8 cellular contexts compared by ENCODE assay signal in the genomic region with DNA sequence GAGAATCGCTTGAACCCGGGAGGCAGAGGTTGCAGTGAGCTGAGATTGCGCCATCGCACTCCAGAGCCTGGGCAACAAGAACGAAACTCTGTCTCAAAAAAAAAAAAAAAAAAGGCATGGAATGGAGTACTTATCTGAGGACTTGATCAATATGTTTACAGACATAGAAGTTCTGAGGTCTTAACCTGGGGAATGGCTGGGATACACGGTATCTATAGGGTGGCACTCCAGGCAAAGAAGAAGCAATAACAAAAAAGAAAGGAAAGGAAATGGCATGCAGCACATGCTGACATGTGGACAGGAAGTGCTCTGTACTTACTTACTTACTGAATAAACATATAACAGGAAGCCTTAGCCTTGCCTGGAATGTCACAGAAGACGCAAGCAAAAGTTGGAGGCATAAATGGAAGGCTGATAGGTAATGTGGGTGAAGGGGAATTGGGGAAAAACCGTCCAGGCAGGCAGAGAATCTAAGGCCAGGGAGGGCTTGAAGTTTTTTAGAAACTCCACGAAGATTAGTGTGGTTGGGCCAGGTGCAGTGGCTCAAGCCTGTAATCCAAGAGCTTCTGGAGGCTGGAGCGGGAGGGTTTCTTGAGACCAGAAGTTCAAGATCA. TPM values are rescaled to one million over a fixed set of nuclear protein-coding genes. Genes with fewer than 3 reads are reported as not detected.
DNase-seq lines count a peak whose midpoint lies in the region; ATAC-seq, FAIRE-seq and TF ChIP-seq lines count a peak whose summit lies in the region.

No MANE protein-coding gene starts in this region.

- intact Hi-C loops in kidney (cut with DNase I): no loop called here

- H3K9ac ChIP-seq in kidney (ENCODE audit: low read length in 2 of 2): no peak overlapping the region

- POLR2A ChIA-PET in activated CD8-positive, alpha-beta T cell treated with anti-CD3 and anti-CD28 coated beads, Interleukin-2, amount 10 ng/mL, durations not matched to agents 7 days and 5 days (lab: Charles Lee): interaction anchor here (0.6 to 1.7 kb wide), 5 partner anchors 10 to 1508 kb away, joined by 3 to 5 read pairs (median 4); a partner anchor contains a TSS

- FAIRE-seq in kidney (lab: Jason Lieb, UNC): no peak

- H3K27me3 ChIP-seq in thoracic aorta (replicated peaks; ENCODE audit: insufficient read depth): no peaks in the 10 kb centered on the region

- no peak for TF ChIP-seq CTCF in kidney (IDR thresholded peaks at IDR 0.05; ENCODE audit: borderline replicate concordance, extremely low read depth, insufficient read depth)
- no peak for TF ChIP-seq CTCF in thoracic aorta (IDR thresholded peaks at IDR 0.05)

- ATAC-seq in activated CD8-positive, alpha-beta T cell treated with anti-CD3 and anti-CD28 coated beads, Interleukin-2, amount 10 ng/mL, durations not matched to agents 7 days and 5 days: peak; percentile 77
- ATAC-seq in thoracic aorta (ENCODE audit: insufficient number of reproducible peaks, low FRiP score, low read depth): no peak

- H3K4me1 ChIP-seq in kidney (ENCODE audit: control insufficient read depth in 1 of 2, insufficient read depth in 1 of 2, low read depth in 1 of 2, low read length in 2 of 2) (no peaks in the 10 kb centered on the region), thoracic aorta (ENCODE audit: control insufficient read depth in 1 of 2, low read depth in 2 of 2) (peaks cover 37 to 53% of the 10 kb centered on the region in 2 donors)

- no peaks in the 10 kb centered on the region for H3K27me3 Mint-ChIP-seq in activated CD8-positive, alpha-beta T cell treated with anti-CD3 and anti-CD28 coated beads, Interleukin-2, amount 10 ng/mL, durations not matched to agents 7 days and 5 days (ENCODE audit: low read depth)

- CTCF ChIA-PET in activated CD8-positive, alpha-beta T cell treated with anti-CD3 and anti-CD28 coated beads, Interleukin-2, amount 10 ng/mL, durations not matched to agents 7 days and 5 days (lab: Charles Lee): interaction anchor here (1.0 to 24.7 kb wide), 5 partner anchors 8 to 131 kb away, joined by 3 to 514 read pairs (median 7); a partner anchor contains a TSS

- H3K9me3 ChIP-seq in kidney (ENCODE audit: control insufficient read depth in 1 of 2, low read length in 2 of 2) (no peaks in the 10 kb centered on the region), thoracic aorta (no peaks in the 10 kb centered on the region)

- peak overlapping the region; percentile 92 for H3K27ac Mint-ChIP-seq in activated CD8-positive, alpha-beta T cell treated with anti-CD3 and anti-CD28 coated beads, Interleukin-2, amount 10 ng/mL, durations not matched to agents 7 days and 5 days

- peak; percentile 20 for DNase-seq in SIG-M5 treated with dmso at 0.1 percent for 504 hours (lab: John Stamatoyannopoulos, UW; ENCODE audit: unreplicated experiment)
- no peak for DNase-seq in SIG-M5 (lab: John Stamatoyannopoulos, UW)
- DNase-seq in activated CD8-positive, alpha-beta T cell treated with anti-CD3 and anti-CD28 coated beads, Interleukin-2, amount 10 ng/mL, durations not matched to agents 7 days and 5 days: peak; percentile 46
- DNase-seq in kidney: no peak
- no peak for DNase-seq in thoracic aorta (ENCODE audit: low spot score)
- DNase-seq in AG08396 (ENCODE audit: low spot score): no peak
- DNase-seq in SHP77 treated with DMSO at 0.1 percent for 48 hours (lab: John Stamatoyannopoulos, UW): no peak
- no peak for DNase-seq in AG08395 (ENCODE audit: low spot score)

- H3K27ac ChIP-seq in kidney (ENCODE audit: low read depth in 2 of 2, low read length in 2 of 2) (peak overlapping the region; percentile 51 to 82), thoracic aorta (peak overlapping the region; percentile 98)

- H3K4me3 Mint-ChIP-seq in activated CD8-positive, alpha-beta T cell treated with anti-CD3 and anti-CD28 coated beads, Interleukin-2, amount 10 ng/mL, durations not matched to agents 7 days and 5 days: peak overlapping the region; percentile 58

- H3K9me3 Mint-ChIP-seq in activated CD8-positive, alpha-beta T cell treated with anti-CD3 and anti-CD28 coated beads, Interleukin-2, amount 10 ng/mL, durations not matched to agents 7 days and 5 days (ENCODE audit: insufficient read depth): no peaks in the 10 kb centered on the region

- peaks cover 34% of the 10 kb centered on the region for H3K4me1 Mint-ChIP-seq in activated CD8-positive, alpha-beta T cell treated with anti-CD3 and anti-CD28 coated beads, Interleukin-2, amount 10 ng/mL, durations not matched to agents 7 days and 5 days (ENCODE audit: low read depth)

- H3K4me3 ChIP-seq in kidney (ENCODE audit: low read length in 2 of 2): no peak overlapping the region
- H3K4me3 ChIP-seq in thoracic aorta: peak overlapping the region; percentile 24

- peaks cover 6% of the 10 kb centered on the region for H3K36me3 Mint-ChIP-seq in activated CD8-positive, alpha-beta T cell treated with anti-CD3 and anti-CD28 coated beads, Interleukin-2, amount 10 ng/mL, durations not matched to agents 7 days and 5 days (ENCODE audit: low read depth)

- H3K36me3 ChIP-seq in kidney (ENCODE audit: control insufficient read depth in 1 of 2, insufficient read depth in 2 of 2, low read length in 2 of 2): no peaks in the 10 kb centered on the region
- no peaks in the 10 kb centered on the region for H3K36me3 ChIP-seq in thoracic aorta

RNA-seq across cellular contexts. Expression of a gene that starts 10.1 kb away (rescaled TPM):
- total RNA-seq in activated CD8-positive, alpha-beta T cell treated with anti-CD3 and anti-CD28 coated beads, Interleukin-2, amount 10 ng/mL, durations not matched to agents 7 days and 5 days: 10 to 100 TPM; 49.5 to 52.0 TPM
- 73.8 TPM for total RNA-seq in kidney
- 28.2 TPM for polyA plus RNA-seq in kidney (ENCODE audit: insufficient read depth, low read depth, low replicate concordance)
- 100 to 1,000 TPM in 1 of 2 donors, 10 to 100 TPM in 1; 97.7 to 123 TPM for total RNA-seq in thoracic aorta

RNA-seq across cellular contexts. Expression of a gene that starts 19.8 kb away (rescaled TPM):
- 10 to 100 TPM; 50.7 to 62.6 TPM for total RNA-seq in activated CD8-positive, alpha-beta T cell treated with anti-CD3 and anti-CD28 coated beads, Interleukin-2, amount 10 ng/mL, durations not matched to agents 7 days and 5 days
- total RNA-seq in kidney (56.6 TPM), thoracic aorta (10 to 100 TPM; 30.9 to 86.6 TPM)
- 83.7 TPM for polyA plus RNA-seq in kidney (ENCODE audit: insufficient read depth, low read depth, low replicate concordance)

Comparison
In these comparisons a context has a peak if more than half of its experiments do, and no peak if none do; other contexts are left out.
1. DNase-seq: peak in SIG-M5 treated with dmso at 0.1 percent for 504 hours (single experiment) and activated CD8-positive, alpha-beta T cell treated with anti-CD3 and anti-CD28 coated beads, Interleukin-2, amount 10 ng/mL, durations not matched to agents 7 days and 5 days (single experiment); none in SIG-M5 (single experiment), kidney (single experiment), thoracic aorta (single experiment), AG08396 (single experiment), SHP77 treated with DMSO at 0.1 percent for 48 hours (single experiment) and AG08395 (single experiment).